Comparison of ENCODE assay signal across 8 cellular contexts in the genomic region with DNA sequence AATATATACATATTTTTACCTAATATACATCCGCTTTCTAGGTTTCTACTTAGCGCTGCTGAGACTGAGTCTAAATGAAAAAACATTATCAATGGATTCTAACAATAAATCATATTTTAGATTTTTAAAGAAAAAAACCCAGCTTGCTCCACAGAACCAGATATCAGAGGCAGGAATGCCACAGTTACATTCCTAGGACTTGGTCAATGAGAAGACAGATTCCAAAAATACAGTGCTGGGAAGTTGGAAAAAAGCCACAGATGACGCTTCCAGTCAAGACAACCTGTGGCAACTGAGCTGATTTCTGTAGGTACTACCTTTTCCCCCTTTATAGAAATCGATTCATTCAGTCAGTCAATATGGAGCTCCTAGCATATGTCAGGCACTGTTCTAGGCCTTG. TPM values are rescaled to one million over a fixed set of nuclear protein-coding genes. Genes with fewer than 3 reads are reported as not detected.
DNase-seq lines count a peak whose midpoint lies in the region; ATAC-seq and TF ChIP-seq lines count a peak whose summit lies in the region.

No MANE protein-coding gene starts in this region.

- H3K4me3 ChIP-seq in colonic mucosa: no peak overlapping the region

- no peak overlapping the region for H3K27ac ChIP-seq in CD4-positive, alpha-beta T cell (ENCODE audit: low read depth, low read length)
- peak overlapping the region; percentile 28 for H3K27ac ChIP-seq in colonic mucosa

- CTCF ChIA-PET in CD4-positive, alpha-beta T cell (lab: Charles Lee): interaction anchor here (1.1 to 2.0 kb wide), 2 partner anchors 12 to 277 kb away, joined by 6 to 7 read pairs; no protein-coding TSS in a partner anchor

- no peaks in the 10 kb centered on the region for H3K27me3 Mint-ChIP-seq in CD4-positive, alpha-beta T cell
- H3K27me3 Mint-ChIP-seq in neural crest cell (ENCODE audit: low read depth): peaks cover 17% of the 10 kb centered on the region

- peak overlapping the region; percentile 74 for H3K4me3 Mint-ChIP-seq in CD4-positive, alpha-beta T cell
- H3K4me3 Mint-ChIP-seq in neural crest cell: peak overlapping the region; percentile 77

- in situ Hi-C loops in KBM-7 (cut with MboI; ENCODE audit: low pct_unique_long_range_greater_than_20kb, low sequenced_read_pairs): no loop called here

- H3K36me3 Mint-ChIP-seq in CD4-positive, alpha-beta T cell (ENCODE audit: low read depth): no peaks in the 10 kb centered on the region
- peaks cover 12% of the 10 kb centered on the region for H3K36me3 Mint-ChIP-seq in neural crest cell (ENCODE audit: low read depth)

- H3K9me3 ChIP-seq in CD4-positive, alpha-beta T cell (ENCODE audit: control insufficient read depth, low read length): peaks cover 1% of the 10 kb centered on the region
- H3K9me3 ChIP-seq in colonic mucosa: no peaks in the 10 kb centered on the region

- POLR2A ChIA-PET in CD4-positive, alpha-beta T cell (lab: Charles Lee): interaction anchor here (0.6 to 4.6 kb wide), 9 partner anchors 8 to 789 kb away, joined by 3 to 33 read pairs (median 6); a partner anchor contains a TSS

- H3K9me3 Mint-ChIP-seq in CD4-positive, alpha-beta T cell: peaks cover under 1% of the 10 kb centered on the region
- peaks cover 12% of the 10 kb centered on the region for H3K9me3 Mint-ChIP-seq in neural crest cell

- DNase-seq in CD4-positive, alpha-beta T cell: no peak
- DNase-seq in KBM-7 (peak; percentile 18), colonic mucosa (no peak), neural crest cell (ENCODE audit: low read depth, low spot score) (no peak), NCI-H2029 treated with DMSO at 0.1 percent for 48 hours (lab: John Stamatoyannopoulos, UW) (no peak), NCI-H2171 (lab: John Stamatoyannopoulos, UW) (no peak), DMS114 treated with DMSO at 0.1 percent for 48 hours (lab: John Stamatoyannopoulos, UW; ENCODE audit: unreplicated experiment) (no peak), NCI-H128 (lab: John Stamatoyannopoulos, UW; ENCODE audit: unreplicated experiment) (no peak)

- no peak for ATAC-seq in CD4-positive, alpha-beta T cell (ENCODE audit: poor library complexity)

- intact Hi-C loops in CD4-positive, alpha-beta T cell (cut with DNase I, micrococcal nuclease): loop anchor here in 1 of 2 experiments (2.0 to 5.0 kb wide), 4 partner anchors 130 to 785 kb away; a partner anchor contains a TSS
- intact Hi-C loops in colonic mucosa (cut with DNase I): no loop called here

- peaks cover 11% of the 10 kb centered on the region for H3K4me1 Mint-ChIP-seq in CD4-positive, alpha-beta T cell (ENCODE audit: low read depth)
- peaks cover 17% of the 10 kb centered on the region for H3K4me1 Mint-ChIP-seq in neural crest cell

- no peak overlapping the region for H3K9ac ChIP-seq in colonic mucosa (ENCODE audit: low read depth in 2 of 2, low read length in 2 of 2)

- no peaks in the 10 kb centered on the region for H3K27me3 ChIP-seq in CD4-positive, alpha-beta T cell (ENCODE audit: control insufficient read depth, insufficient read depth, low read length)
- H3K27me3 ChIP-seq in colonic mucosa: no peaks in the 10 kb centered on the region

- no peaks in the 10 kb centered on the region for H3K36me3 ChIP-seq in colonic mucosa

- no peaks in the 10 kb centered on the region for H3K4me1 ChIP-seq in colonic mucosa

- TF ChIP-seq CTCF in CD4-positive, alpha-beta T cell (IDR thresholded peaks at IDR 0.05): no peak
- TF ChIP-seq CTCF in colonic mucosa (IDR thresholded peaks at IDR 0.05) (no peak), neural crest cell (conservative IDR thresholded peaks at IDR 0.05) (no peak)

- no peak overlapping the region for H3K27ac Mint-ChIP-seq in CD4-positive, alpha-beta T cell
- no peak overlapping the region for H3K27ac Mint-ChIP-seq in neural crest cell (ENCODE audit: unreplicated experiment)

RNA-seq across cellular contexts. Expression of a gene that starts 0.6 kb away (rescaled TPM):
- total RNA-seq in CD4-positive, alpha-beta T cell: 1 to 10 TPM; 3.1 to 3.9 TPM
- total RNA-seq in colonic mucosa: 10 to 100 TPM in 1 of 2 donors, 1 to 10 TPM in 1; 7.6 to 10.5 TPM
- 11.0 and 11.7 TPM in 2 replicates for total RNA-seq in neural crest cell

RNA-seq across cellular contexts. Expression of a gene that starts 34.4 kb away (rescaled TPM):
- 10 to 100 TPM; 37.5 to 39.3 TPM for total RNA-seq in CD4-positive, alpha-beta T cell
- total RNA-seq in colonic mucosa (10 to 100 TPM; 73.6 to 92.0 TPM), neural crest cell (38.4 and 41.2 TPM in 2 replicates)
